In genomic region chr21:36684957-36685714, GRCh38 we compare ENCODE assay signal across 19 cellular contexts. TPM values are rescaled to one million over a fixed set of nuclear protein-coding genes. Genes with fewer than 3 reads are reported as not detected.
"Had no signal": no experiment of that assay in that cellular context is flagged by ENCODE, and none has a peak within 500 bp of the region (broad histone marks: within the 10 kb centered on the region; RNA-seq: fewer than 3 reads in every experiment).

No MANE protein-coding gene starts in this region.

- ATAC-seq: natural killer cell treated with Interleukin-12 subunit alpha and Interleukin-12 subunit beta and Interleukin-15 and Interleukin-18, amount 100 ng/mL, for 72 hours; sciatic nerve had no signal

- H3K36me3 Mint-ChIP-seq: type B pancreatic cell had no signal

- H3K27ac Mint-ChIP-seq: activated CD4-positive, alpha-beta memory T cell treated with anti-CD3 and anti-CD28 coated beads for 36 hours; activated naive CD8-positive, alpha-beta T cell treated with anti-CD3 and anti-CD28 coated beads for 36 hours; endodermal cell; memory B cell; natural killer cell treated with Interleukin-12 subunit alpha and Interleukin-12 subunit beta and Interleukin-15 and Interleukin-18, amount 100 ng/mL, for 72 hours; type B pancreatic cell had no signal

- H3K36me3 ChIP-seq: brain microvascular endothelial cell, prostate gland, suprapubic skin had no signal

- H3K4me1 ChIP-seq: prostate gland, suprapubic skin had no signal

- H3K4me3 Mint-ChIP-seq: activated CD4-positive, alpha-beta memory T cell treated with anti-CD3 and anti-CD28 coated beads for 36 hours; activated naive CD8-positive, alpha-beta T cell treated with anti-CD3 and anti-CD28 coated beads for 36 hours; endodermal cell; memory B cell; natural killer cell treated with Interleukin-12 subunit alpha and Interleukin-12 subunit beta and Interleukin-15 and Interleukin-18, amount 100 ng/mL, for 72 hours; type B pancreatic cell had no signal

- H3K4me3 ChIP-seq: prostate gland, suprapubic skin had no signal

- DNase-seq: activated CD4-positive, alpha-beta memory T cell treated with anti-CD3 and anti-CD28 coated beads for 36 hours; activated gamma-delta T cell; activated naive CD8-positive, alpha-beta T cell treated with anti-CD3 and anti-CD28 coated beads for 36 hours; activated T-cell treated with anti-CD3 and anti-CD28 coated beads, Interleukin-2, amount 50 U/mL, for 48 hours; brain microvascular endothelial cell; endodermal cell; glutamatergic neuron; occipital lobe; stimulated activated CD4-positive, alpha-beta T cell treated with anti-CD3 and anti-CD28 coated beads, Interleukin-12 subunit alpha, Interleukin-12 subunit beta, amount 100 ng/mL, for 4 hours; stimulated activated naive CD4-positive, alpha-beta T cell treated with Interleukin-2 at 50 U/mL for 16 hours; T1000 had no signal

- H3K4me1 Mint-ChIP-seq: activated naive CD8-positive, alpha-beta T cell treated with anti-CD3 and anti-CD28 coated beads for 36 hours; endodermal cell; memory B cell had no signal

- H3K27ac ChIP-seq: brain microvascular endothelial cell, prostate gland, suprapubic skin had no signal

RNA-seq across cellular contexts. Expression of gene SIM2, which starts 13.8 kb away (rescaled TPM):
- total RNA-seq: activated naive CD8-positive, alpha-beta T cell treated with anti-CD3 and anti-CD28 coated beads for 36 hours; dermis microvascular lymphatic vessel endothelial cell; endodermal cell; fibroblast of villous mesenchyme; occipital lobe; sciatic nerve had no signal
